6 cellular contexts compared by ENCODE assay signal in the genomic region with DNA sequence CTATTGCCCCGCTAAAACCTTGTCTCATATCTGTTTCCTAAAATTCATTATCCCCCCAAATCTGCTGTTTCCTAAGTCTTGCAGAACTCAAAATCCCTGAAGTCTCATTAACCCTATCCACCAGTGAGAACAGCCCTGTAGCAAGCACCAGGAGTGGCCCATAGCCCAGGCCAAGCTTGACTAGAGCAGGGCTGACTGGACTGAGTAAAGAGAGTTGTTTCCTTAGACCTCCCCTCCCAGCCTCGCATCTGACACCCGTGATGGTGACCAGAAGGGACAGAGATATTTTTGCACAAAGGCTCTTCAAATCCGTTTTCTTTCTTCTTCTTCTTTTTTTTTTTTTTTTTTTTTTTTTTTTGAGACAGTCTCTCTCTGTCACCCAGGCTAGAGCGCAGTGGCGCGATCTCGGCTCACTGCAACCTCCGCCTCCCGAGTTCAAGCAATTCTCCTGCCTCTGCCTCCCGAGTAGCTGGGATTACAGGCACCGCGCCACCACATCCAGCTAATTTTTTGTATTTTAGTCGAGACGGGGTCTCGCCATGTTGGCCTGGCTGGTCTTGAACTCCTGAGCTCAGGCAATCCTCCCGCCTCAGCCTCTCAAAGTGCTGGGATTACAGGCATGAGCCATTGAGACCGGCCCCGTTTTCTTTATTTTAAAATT. TPM values are rescaled to one million over a fixed set of nuclear protein-coding genes. Genes with fewer than 3 reads are reported as not detected.
A peak's percentile ranks its signal among the peaks of the same experiment; 100 is the strongest.
DNase-seq lines count a peak whose midpoint lies in the region; ATAC-seq and TF ChIP-seq lines count a peak whose summit lies in the region.
"Not testable (repeated sequence)": the region's sequence is repeated elsewhere in the genome, so short reads cannot be mapped to it uniquely, and the experiment has no call there.

No MANE protein-coding gene starts in this region.

- POLR2A ChIA-PET in BJ (lab: Charles Lee), result interaction anchor here (0.7 kb wide), 1 partner anchor 86 kb away, joined by 3 read pairs; no protein-coding TSS in a partner anchor
- POLR2A ChIA-PET in activated CD4-positive, alpha-beta T cell treated with anti-CD3 and anti-CD28 coated beads for 36 hours (lab: Charles Lee), result interaction anchor here (0.6 kb wide), 1 partner anchor 124 kb away, joined by 3 read pairs; no protein-coding TSS in a partner anchor

- H3K4me3 Mint-ChIP-seq in IgD-negative memory B cell, result peak overlapping the region; percentile 94 to 100 (median 97)
- H3K4me3 Mint-ChIP-seq in activated CD4-positive, alpha-beta T cell treated with anti-CD3 and anti-CD28 coated beads for 36 hours, result peak overlapping the region; percentile 91

- CTCF ChIA-PET in BJ (lab: Yijun Ruan, JAX), result interaction anchor here (0.7 to 1.1 kb wide), 2 partner anchors 29 to 186 kb away, joined by 3 read pairs; no protein-coding TSS in a partner anchor
- CTCF ChIA-PET in activated CD4-positive, alpha-beta T cell treated with anti-CD3 and anti-CD28 coated beads for 36 hours (lab: Charles Lee), result interaction anchor here (0.7 to 2.2 kb wide), 7 partner anchors 29 to 593 kb away, joined by 3 to 8 read pairs (median 4); no protein-coding TSS in a partner anchor

- H3K4me1 ChIP-seq in left lung (peaks cover 4 to 22% of the 10 kb centered on the region in 2 donors), sigmoid colon (peaks cover 0 to 24% (median 15%) of the 10 kb centered on the region in 4 donors)

- peak overlapping the region; percentile 97 to 100 (median 99) for H3K27ac Mint-ChIP-seq in IgD-negative memory B cell
- H3K27ac Mint-ChIP-seq in activated CD4-positive, alpha-beta T cell treated with anti-CD3 and anti-CD28 coated beads for 36 hours, result peak overlapping the region; percentile 98

- H3K4me3 ChIP-seq in BJ (ENCODE audit: low read depth, low read length), result peak overlapping the region; percentile 55
- peak overlapping the region; percentile 78 for H3K4me3 ChIP-seq in coronary artery
- H3K4me3 ChIP-seq in left lung, result peak overlapping the region; percentile 58 to 77
- peak overlapping the region in 3 of 4 donors; percentile 69 to 71 (median 69) for H3K4me3 ChIP-seq in sigmoid colon

- H3K9me3 ChIP-seq in left lung, sigmoid colon: not testable (repeated sequence)

- TF ChIP-seq CTCF in BJ (IDR thresholded peaks at IDR 0.05; ENCODE audit: insufficient read depth, low read depth, low read length); coronary artery (IDR thresholded peaks at IDR 0.05); left lung (IDR thresholded peaks at IDR 0.05); sigmoid colon (IDR thresholded peaks at IDR 0.05): not testable (repeated sequence)

- DNase-seq in BJ (ENCODE audit: low read depth); activated CD4-positive, alpha-beta T cell treated with anti-CD3 and anti-CD28 coated beads for 36 hours; coronary artery (ENCODE audit: low spot score); left lung: not testable (repeated sequence)
- peak; percentile 55 for DNase-seq in sigmoid colon

- not testable (repeated sequence) for TF ChIP-seq POLR2A in sigmoid colon (IDR thresholded peaks at IDR 0.05)

- not testable (repeated sequence) for H3K27me3 Mint-ChIP-seq in IgD-negative memory B cell; activated CD4-positive, alpha-beta T cell treated with anti-CD3 and anti-CD28 coated beads for 36 hours

- intact Hi-C loops in activated CD4-positive, alpha-beta T cell treated with anti-CD3 and anti-CD28 coated beads for 36 hours (cut with DNase I, micrococcal nuclease), result loop anchor here (1.0 to 2.0 kb wide), 13 partner anchors 20 to 683 kb away; a partner anchor contains a TSS
- intact Hi-C loops in left lung (cut with DNase I), result not testable (repeated sequence)
- intact Hi-C loops in sigmoid colon (cut with DNase I), result loop anchor here (2.0 kb wide), 1 partner anchor 34 kb away; a partner anchor contains a TSS

- H3K27me3 ChIP-seq in BJ (ENCODE audit: control insufficient read depth, insufficient read depth, low read length); sigmoid colon: not testable (repeated sequence)
- peaks cover 0 to 13% of the 10 kb centered on the region in 2 donors for H3K27me3 ChIP-seq in left lung

- H3K36me3 Mint-ChIP-seq in IgD-negative memory B cell, result not testable (repeated sequence)
- peaks cover 20% of the 10 kb centered on the region for H3K36me3 Mint-ChIP-seq in activated CD4-positive, alpha-beta T cell treated with anti-CD3 and anti-CD28 coated beads for 36 hours (ENCODE audit: low read depth)

- peaks cover 12 to 30% (median 21%) of the 10 kb centered on the region in 3 donors for H3K4me1 Mint-ChIP-seq in IgD-negative memory B cell
- H3K4me1 Mint-ChIP-seq in activated CD4-positive, alpha-beta T cell treated with anti-CD3 and anti-CD28 coated beads for 36 hours, result peaks cover 41% of the 10 kb centered on the region

- not testable (repeated sequence) for H3K27ac ChIP-seq in coronary artery, left lung
- peak overlapping the region in 3 of 4 donors; percentile 74 to 77 (median 75) for H3K27ac ChIP-seq in sigmoid colon

- TF ChIP-seq EP300 in sigmoid colon (IDR thresholded peaks at IDR 0.05), result not testable (repeated sequence)

- H3K9me3 Mint-ChIP-seq in IgD-negative memory B cell; activated CD4-positive, alpha-beta T cell treated with anti-CD3 and anti-CD28 coated beads for 36 hours (ENCODE audit: low read depth): not testable (repeated sequence)

- WGBS in sigmoid colon, 2 donors, result 65 to 78% methylated on average over 19 of the region's 19 CpGs

- H3K36me3 ChIP-seq in BJ (ENCODE audit: control insufficient read depth, insufficient read depth, low read length); left lung; sigmoid colon: not testable (repeated sequence)

- ATAC-seq in activated CD4-positive, alpha-beta T cell treated with anti-CD3 and anti-CD28 coated beads for 36 hours; left lung: not testable (repeated sequence)

RNA-seq across cellular contexts. Expression of a gene that starts 0.8 kb away (rescaled TPM):
- polyA plus RNA-seq in BJ (2011; rRNA removed) (0.18 and 0.67 TPM in 2 replicates), IgD-negative memory B cell (5.6 TPM), sigmoid colon (1 to 10 TPM in 2 of 3 donors, under 1 TPM in 1; 0.46 to 2.0 (median 1.8) TPM)
- 0.19 and 0.72 TPM in 2 replicates for polyA minus RNA-seq in BJ (2011; rRNA and poly(A)+ RNA removed)
- total RNA-seq in activated CD4-positive, alpha-beta T cell treated with anti-CD3 and anti-CD28 coated beads for 36 hours, result 1 to 10 TPM; 4.5 to 4.9 TPM
- total RNA-seq in left lung (1 to 10 TPM; 2.8 to 3.4 TPM), sigmoid colon (1 to 10 TPM in 3 of 4 donors, not detected in 1; 1.4 to 2.2 (median 2.0) TPM)

RNA-seq across cellular contexts. Expression of a gene that starts 1.0 kb away (rescaled TPM):
- polyA plus RNA-seq in BJ (2011; rRNA removed) (26.0 and 42.9 TPM in 2 replicates), IgD-negative memory B cell (39.0 TPM), sigmoid colon (10 to 100 TPM in 1 of 3 donors, 1 to 10 TPM in 2; 3.0 to 13.6 (median 3.2) TPM)
- polyA minus RNA-seq in BJ (2011; rRNA and poly(A)+ RNA removed), result 33.8 and 54.6 TPM in 2 replicates
- 100 to 1,000 TPM; 103 to 119 TPM for total RNA-seq in activated CD4-positive, alpha-beta T cell treated with anti-CD3 and anti-CD28 coated beads for 36 hours
- total RNA-seq in left lung (10 to 100 TPM in 1 of 2 donors, 1 to 10 TPM in 1; 9.2 to 17.7 TPM), sigmoid colon (10 to 100 TPM in 2 of 4 donors, 1 to 10 TPM in 2; 7.5 to 13.3 (median 9.8) TPM)

RNA-seq across cellular contexts. Expression of a gene that starts 21.2 kb away (rescaled TPM):
- polyA plus RNA-seq in BJ (2011; rRNA removed) (8.3 and 12.4 TPM in 2 replicates), IgD-negative memory B cell (0.88 TPM), sigmoid colon (10 to 100 TPM; 15.0 to 44.6 (median 16.2) TPM)
- 7.9 and 12.7 TPM in 2 replicates for polyA minus RNA-seq in BJ (2011; rRNA and poly(A)+ RNA removed)
- 1 to 10 TPM; 1.8 to 2.5 TPM for total RNA-seq in activated CD4-positive, alpha-beta T cell treated with anti-CD3 and anti-CD28 coated beads for 36 hours
- total RNA-seq in left lung (10 to 100 TPM; 29.6 to 37.0 TPM), sigmoid colon (10 to 100 TPM; 13.5 to 20.0 (median 17.0) TPM)

RNA-seq across cellular contexts. Expression of a gene that starts 34.3 kb away (rescaled TPM):
- 5.6 and 6.4 TPM in 2 replicates for polyA plus RNA-seq in BJ (2011; rRNA removed)
- polyA minus RNA-seq in BJ (2011; rRNA and poly(A)+ RNA removed), result 2.2 and 3.3 TPM in 2 replicates
- polyA plus RNA-seq in IgD-negative memory B cell, result 11.4 TPM
- total RNA-seq in activated CD4-positive, alpha-beta T cell treated with anti-CD3 and anti-CD28 coated beads for 36 hours, result 10 to 100 TPM; 24.2 to 25.6 TPM
- 10 to 100 TPM; 23.8 to 27.1 TPM for total RNA-seq in left lung
- 10 to 100 TPM in 2 of 4 donors, 1 to 10 TPM in 2; 7.5 to 41.8 (median 15.0) TPM for total RNA-seq in sigmoid colon
- polyA plus RNA-seq in sigmoid colon, result 10 to 100 TPM; 12.9 to 36.9 (median 19.2) TPM

RNA-seq across cellular contexts. Expression of a gene that starts 37.7 kb away (rescaled TPM):
- polyA plus RNA-seq in BJ (2011; rRNA removed), result 55.7 and 92.0 TPM in 2 replicates
- polyA minus RNA-seq in BJ (2011; rRNA and poly(A)+ RNA removed), result 14.9 and 29.2 TPM in 2 replicates
- 39.5 TPM for polyA plus RNA-seq in IgD-negative memory B cell
- total RNA-seq in activated CD4-positive, alpha-beta T cell treated with anti-CD3 and anti-CD28 coated beads for 36 hours, result 10 to 100 TPM; 24.9 to 30.2 TPM
- total RNA-seq in left lung, result 10 to 100 TPM; 38.7 to 71.7 TPM
- 10 to 100 TPM; 63.1 to 89.2 (median 74.1) TPM for total RNA-seq in sigmoid colon
- polyA plus RNA-seq in sigmoid colon, result 10 to 100 TPM; 59.2 to 61.3 (median 59.3) TPM

Comparison
In these comparisons a context has a peak if more than half of its experiments do, and no peak if none do; other contexts are left out.
1. RNA of a gene that starts 1.0 kb away (total RNA-seq): 103 to 119 TPM in activated CD4-positive, alpha-beta T cell treated with anti-CD3 and anti-CD28 coated beads for 36 hours; 9.2 to 17.7 TPM in left lung and 7.5 to 13.3 TPM in sigmoid colon; every median in the first group is over 4 times any median in the second.
2. RNA of a gene that starts 21.2 kb away (total RNA-seq): 29.6 to 37.0 TPM in left lung and 13.5 to 20.0 TPM in sigmoid colon; 1.8 to 2.5 TPM in activated CD4-positive, alpha-beta T cell treated with anti-CD3 and anti-CD28 coated beads for 36 hours; every median in the first group is over 4 times any median in the second.
3. Peak in every context shown above with its lines, with median percentiles within 50 percentile points of each other: H3K4me3 ChIP-seq.